Comparison of ENCODE assay signal across 33 cellular contexts in genomic region chrX:79975605-79976004, GRCh38.
"Had no signal": no experiment of that assay in that cellular context is flagged by ENCODE, and none has a peak within 500 bp of the region (broad histone marks: within the 10 kb centered on the region; RNA-seq: fewer than 3 reads in every experiment).

No MANE protein-coding gene starts in this region.

- H3K36me3 ChIP-seq: MG63, SJCRH30 had no signal

- DNase-seq: Karpas-422, MG63, MV-4-11, NCI-H1092, NCI-H1105, NCI-H1417 treated with DMSO at 0.1 percent for 48 hours, NCI-H1436 treated with DMSO at 0.1 percent for 48 hours, NCI-H1694, NCI-H187, NCI-H1930, NCI-H2029 treated with DMSO at 0.1 percent for 48 hours, NCI-H2081 treated with DMSO at 0.1 percent for 48 hours, NCI-H2107, NCI-H2171, NCI-H226, NCI-H446 treated with DMSO at 0.1 percent for 48 hours, NCI-H510A, NCI-H524, NCI-H526, NCI-H69, NCI-H748 treated with DMSO at 0.1 percent for 48 hours, NCI-H82, PC-9, SHP77, SIG-M5, SJCRH30, T-cell had no signal

- H3K4me2 ChIP-seq: PC-9 had no signal

- H3K4me3 ChIP-seq: MG63, PC-9, SJCRH30, SK-N-MC had no signal

- H2AFZ ChIP-seq: PC-9 had no signal

- H3K9me3 ChIP-seq: MG63, SJCRH30 had no signal

- H3K27ac ChIP-seq: PC-9, RWPE1, SJCRH30, SK-N-MC had no signal

- H3K27me3 ChIP-seq: MG63, SJCRH30 had no signal

- H3K4me1 ChIP-seq: SJCRH30 had no signal

- ATAC-seq: Panc1, Right ventricle myocardium inferior, SK-N-SH treated with all-trans-retinoic acid at 6 μM for 48 hours, T-cell had no signal

- FAIRE-seq: RCC 7860 had no signal
